In the genomic region with DNA sequence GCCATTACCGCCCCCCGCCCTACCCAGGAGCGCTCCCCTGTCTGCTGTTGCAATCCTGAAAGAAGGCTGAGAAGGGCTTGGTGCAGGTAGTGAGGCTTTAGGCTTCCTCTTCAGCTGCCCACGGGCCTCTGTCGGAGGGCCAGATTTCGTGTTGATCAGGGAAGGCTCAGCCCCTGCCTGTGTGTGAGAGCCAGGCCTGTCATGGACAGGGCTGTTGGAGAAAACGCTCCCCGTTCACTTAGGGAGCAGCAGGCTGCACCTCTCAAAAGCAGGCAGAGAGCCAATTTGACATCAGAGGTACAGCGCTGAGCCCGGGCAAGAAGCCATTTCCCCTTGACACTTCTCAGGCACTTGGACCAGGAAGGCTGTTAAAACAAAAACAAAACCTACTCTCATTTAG, we compare ENCODE assay signal across 8 cellular contexts. TPM values are rescaled to one million over a fixed set of nuclear protein-coding genes. Genes with fewer than 3 reads are reported as not detected.
A peak's percentile ranks its signal among the peaks of the same experiment; 100 is the strongest.
DNase-seq lines count a peak whose midpoint lies in the region; ATAC-seq and TF ChIP-seq lines count a peak whose summit lies in the region.
"Had no signal": no experiment of that assay in that cellular context is flagged by ENCODE, and none has a peak within 500 bp of the region (broad histone marks: within the 10 kb centered on the region; RNA-seq: fewer than 3 reads in every experiment).

No MANE protein-coding gene starts in this region.

- no peak for TF ChIP-seq EP300 in esophagus muscularis mucosa (IDR thresholded peaks at IDR 0.05)

- no peak overlapping the region for H3K27ac ChIP-seq in PC-3 (ENCODE audit: low read length)
- no peak overlapping the region for H3K27ac ChIP-seq in esophagus muscularis mucosa (replicated peaks in 1 of 4)
- H3K27ac ChIP-seq: tibial nerve had no signal

- H3K79me2 ChIP-seq in PC-3 (ENCODE audit: low read length), result no peaks in the 10 kb centered on the region

- intact Hi-C loops in PC-3 (cut with micrococcal nuclease), result loop anchor here (2.0 to 10.0 kb wide), 3 partner anchors 220 to 469 kb away; no protein-coding TSS in a partner anchor
- intact Hi-C loops in esophagus muscularis mucosa (cut with DNase I), result loop anchor here (5.0 kb wide), 1 partner anchor 470 kb away; no protein-coding TSS in a partner anchor

- no peak for DNase-seq in PC-3
- DNase-seq in esophagus muscularis mucosa (ENCODE audit: extremely low spot score), result no peak
- no peak for DNase-seq in NCI-H748 treated with DMSO at 0.1 percent for 48 hours (lab: John Stamatoyannopoulos, UW)

- TF ChIP-seq POLR2A in esophagus muscularis mucosa (IDR thresholded peaks at IDR 0.05; ENCODE audit: low read depth), result no peak

- no peak overlapping the region for H3K4me3 ChIP-seq in PC-3 (ENCODE audit: low read length)
- no peak overlapping the region for H3K4me3 ChIP-seq in mucosa of stomach (ENCODE audit: low read length)
- H3K4me3 ChIP-seq in esophagus muscularis mucosa, result no peak overlapping the region
- H3K4me3 ChIP-seq: tibial nerve had no signal

- peak; percentile 36 for ATAC-seq in GM19395 (IDR thresholded peaks at IDR 0.05; ENCODE audit: unreplicated experiment)
- ATAC-seq in HG02852 (IDR thresholded peaks at IDR 0.05; ENCODE audit: unreplicated experiment), result peak; percentile 37
- ATAC-seq in PC-3, result no peak
- ATAC-seq in HG02763 (IDR thresholded peaks at IDR 0.05; ENCODE audit: unreplicated experiment), result no peak

- WGBS in esophagus muscularis mucosa, result 57% methylated on average over 5 of the region's 10 CpGs

- no TSS peak for BruUV-seq in PC-3 (replicated peaks; lab: Mats Ljungman, UMichigan)

- H3K4me1 ChIP-seq in PC-3 (ENCODE audit: insufficient read depth, low read length) (peaks cover 40% of the 10 kb centered on the region), mucosa of stomach (ENCODE audit: control insufficient read depth, insufficient read depth, low read length) (peaks cover 35% of the 10 kb centered on the region), esophagus muscularis mucosa (peaks cover 7 to 13% (median 10%) of the 10 kb centered on the region in 4 donors)

- POLR2A ChIA-PET in PC-3 (lab: Charles Lee; ENCODE audit: unreplicated experiment), result no interaction called here

- H3K4me2 ChIP-seq in PC-3 (ENCODE audit: low read length), result no peak overlapping the region

- H3K9me3 ChIP-seq in PC-3 (ENCODE audit: low read length) (no peaks in the 10 kb centered on the region), mucosa of stomach (ENCODE audit: control insufficient read depth, low read length) (no peaks in the 10 kb centered on the region), esophagus muscularis mucosa (no peaks in the 10 kb centered on the region)
- H3K9me3 ChIP-seq: tibial nerve had no signal

- CTCF ChIA-PET in PC-3 (lab: Charles Lee), result interaction anchor here (1.5 to 2.1 kb wide), 2 partner anchors 221 to 471 kb away, joined by 5 to 7 read pairs; no protein-coding TSS in a partner anchor

- no peaks in the 10 kb centered on the region for H3F3A ChIP-seq in PC-3 (ENCODE audit: low read length, unreplicated experiment)

- TF ChIP-seq CTCF in PC-3 (conservative IDR thresholded peaks at IDR 0.05; ENCODE audit: low read depth, low read length), result no peak
- TF ChIP-seq CTCF in esophagus muscularis mucosa (IDR thresholded peaks at IDR 0.05), result no peak

- H3K36me3 ChIP-seq in PC-3 (ENCODE audit: low read depth, low read length), result no peaks in the 10 kb centered on the region
- H3K36me3 ChIP-seq in mucosa of stomach (ENCODE audit: control insufficient read depth, insufficient read depth, low read length), result no peaks in the 10 kb centered on the region
- no peaks in the 10 kb centered on the region for H3K36me3 ChIP-seq in esophagus muscularis mucosa
- H3K36me3 ChIP-seq: tibial nerve had no signal

- peak overlapping the region; percentile 78 for H2AFZ ChIP-seq in PC-3 (ENCODE audit: low read length)

- H3K27me3 ChIP-seq in PC-3 (ENCODE audit: low read length) (no peaks in the 10 kb centered on the region), mucosa of stomach (ENCODE audit: control insufficient read depth, insufficient read depth, low read length) (no peaks in the 10 kb centered on the region), esophagus muscularis mucosa (no peaks in the 10 kb centered on the region)
- H3K27me3 ChIP-seq: tibial nerve had no signal

- H3K9ac ChIP-seq in PC-3 (ENCODE audit: low read length) (no peak overlapping the region), mucosa of stomach (ENCODE audit: low read length) (peak overlapping the region; percentile 42)

- no peaks in the 10 kb centered on the region for H4K20me1 ChIP-seq in PC-3 (ENCODE audit: low read length)

- no peaks in the 10 kb centered on the region for H3K9me2 ChIP-seq in PC-3 (replicated peaks; ENCODE audit: low read length)

RNA-seq across cellular contexts. Expression of a gene that starts 19.0 kb away (rescaled TPM):
- total RNA-seq in PC-3 (2014; rRNA removed) (not detected in 2 replicates), esophagus muscularis mucosa (not detected)

RNA-seq across cellular contexts. Expression of a gene that starts 35.1 kb away (rescaled TPM):
- not detected in 2 replicates for total RNA-seq in PC-3 (2014; rRNA removed)
- total RNA-seq in esophagus muscularis mucosa, result not detected

Comparison
In these comparisons a context has a peak if more than half of its experiments do, and no peak if none do; other contexts are left out.
1. ATAC-seq: peak in GM19395 (single experiment) and HG02852 (single experiment); none in PC-3 (single experiment) and HG02763 (single experiment).